In the genomic region with DNA sequence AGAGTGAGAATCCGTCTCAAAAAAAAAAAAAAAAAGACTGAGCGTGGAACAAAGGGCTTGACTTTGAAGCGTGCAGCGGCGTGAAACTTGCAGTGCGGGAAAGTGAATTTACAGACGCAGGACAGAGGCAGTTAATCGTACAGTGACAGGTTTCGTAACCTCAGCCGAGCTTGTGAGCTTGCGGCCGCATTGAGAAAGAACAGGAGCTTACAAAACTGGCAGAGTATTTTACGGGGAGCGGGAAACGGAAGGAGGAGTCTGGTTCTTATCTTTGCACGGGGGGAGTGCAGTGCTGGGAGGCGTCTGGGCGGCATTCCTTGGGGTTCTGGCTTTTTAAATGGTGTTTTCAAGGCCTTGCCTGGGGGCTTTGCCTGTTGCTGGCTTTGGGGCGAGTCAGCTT, we compare ENCODE assay signal across 1 cellular context.
TF ChIP-seq lines count a peak whose summit lies in the region.

No MANE protein-coding gene starts in this region.

TF ChIP-seq in SK-N-SH, 30 proteins besides CTCF, POLR2A, EP300 and RAD21 (continued from another document):
- TF ChIP-seq, protein P1, sequence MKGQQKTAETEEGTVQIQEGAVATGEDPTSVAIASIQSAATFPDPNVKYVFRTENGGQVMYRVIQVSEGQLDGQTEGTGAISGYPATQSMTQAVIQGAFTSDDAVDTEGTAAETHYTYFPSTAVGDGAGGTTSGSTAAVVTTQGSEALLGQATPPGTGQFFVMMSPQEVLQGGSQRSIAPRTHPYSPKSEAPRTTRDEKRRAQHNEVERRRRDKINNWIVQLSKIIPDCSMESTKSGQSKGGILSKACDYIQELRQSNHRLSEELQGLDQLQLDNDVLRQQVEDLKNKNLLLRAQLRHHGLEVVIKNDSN (IDR thresholded peaks at IDR 0.05; ENCODE audit: borderline replicate concordance, low read depth), result no peak
- TF ChIP-seq NFIC (IDR thresholded peaks at IDR 0.05; ENCODE audit: borderline replicate concordance), result no peak
- TF ChIP-seq, protein P2, sequence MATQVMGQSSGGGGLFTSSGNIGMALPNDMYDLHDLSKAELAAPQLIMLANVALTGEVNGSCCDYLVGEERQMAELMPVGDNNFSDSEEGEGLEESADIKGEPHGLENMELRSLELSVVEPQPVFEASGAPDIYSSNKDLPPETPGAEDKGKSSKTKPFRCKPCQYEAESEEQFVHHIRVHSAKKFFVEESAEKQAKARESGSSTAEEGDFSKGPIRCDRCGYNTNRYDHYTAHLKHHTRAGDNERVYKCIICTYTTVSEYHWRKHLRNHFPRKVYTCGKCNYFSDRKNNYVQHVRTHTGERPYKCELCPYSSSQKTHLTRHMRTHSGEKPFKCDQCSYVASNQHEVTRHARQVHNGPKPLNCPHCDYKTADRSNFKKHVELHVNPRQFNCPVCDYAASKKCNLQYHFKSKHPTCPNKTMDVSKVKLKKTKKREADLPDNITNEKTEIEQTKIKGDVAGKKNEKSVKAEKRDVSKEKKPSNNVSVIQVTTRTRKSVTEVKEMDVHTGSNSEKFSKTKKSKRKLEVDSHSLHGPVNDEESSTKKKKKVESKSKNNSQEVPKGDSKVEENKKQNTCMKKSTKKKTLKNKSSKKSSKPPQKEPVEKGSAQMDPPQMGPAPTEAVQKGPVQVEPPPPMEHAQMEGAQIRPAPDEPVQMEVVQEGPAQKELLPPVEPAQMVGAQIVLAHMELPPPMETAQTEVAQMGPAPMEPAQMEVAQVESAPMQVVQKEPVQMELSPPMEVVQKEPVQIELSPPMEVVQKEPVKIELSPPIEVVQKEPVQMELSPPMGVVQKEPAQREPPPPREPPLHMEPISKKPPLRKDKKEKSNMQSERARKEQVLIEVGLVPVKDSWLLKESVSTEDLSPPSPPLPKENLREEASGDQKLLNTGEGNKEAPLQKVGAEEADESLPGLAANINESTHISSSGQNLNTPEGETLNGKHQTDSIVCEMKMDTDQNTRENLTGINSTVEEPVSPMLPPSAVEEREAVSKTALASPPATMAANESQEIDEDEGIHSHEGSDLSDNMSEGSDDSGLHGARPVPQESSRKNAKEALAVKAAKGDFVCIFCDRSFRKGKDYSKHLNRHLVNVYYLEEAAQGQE (IDR thresholded peaks at IDR 0.05; ENCODE audit: low read depth, low read length), result no peak
